In the genomic region with DNA sequence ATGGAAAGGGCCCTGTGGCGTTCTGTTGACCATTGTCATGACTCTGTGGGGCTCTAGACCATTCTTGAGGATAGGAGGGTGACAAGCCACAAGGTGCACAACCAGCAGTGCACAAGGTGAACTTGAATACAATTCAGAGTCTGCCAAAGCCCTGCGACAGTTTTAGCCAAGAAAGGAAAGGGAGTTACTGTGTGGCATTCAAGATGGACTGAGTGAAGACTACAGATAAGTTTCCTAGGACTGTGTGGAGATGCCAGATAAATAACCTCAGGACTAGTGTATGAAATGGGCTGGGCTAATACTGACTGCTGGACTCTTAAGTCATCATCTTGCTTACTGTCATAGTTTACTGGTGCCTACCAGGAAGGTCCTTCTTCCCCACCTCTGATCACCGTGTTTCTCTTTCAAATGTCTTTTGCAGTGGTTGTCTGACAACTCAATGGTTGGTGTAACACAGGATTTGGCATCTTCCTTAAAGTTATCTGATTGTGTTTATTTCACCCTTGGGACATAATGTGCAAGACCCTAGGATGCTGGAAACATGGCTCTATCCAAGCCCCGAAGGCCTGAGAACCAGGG, we compare ENCODE assay signal across 1 cellular context.
TF ChIP-seq lines count a peak whose summit lies in the region.

No MANE protein-coding gene starts in this region.

TF ChIP-seq in K562, 482 proteins besides CTCF, POLR2A, EP300 and RAD21 (continued from another document and continues in another):
- TF ChIP-seq, protein P1, sequence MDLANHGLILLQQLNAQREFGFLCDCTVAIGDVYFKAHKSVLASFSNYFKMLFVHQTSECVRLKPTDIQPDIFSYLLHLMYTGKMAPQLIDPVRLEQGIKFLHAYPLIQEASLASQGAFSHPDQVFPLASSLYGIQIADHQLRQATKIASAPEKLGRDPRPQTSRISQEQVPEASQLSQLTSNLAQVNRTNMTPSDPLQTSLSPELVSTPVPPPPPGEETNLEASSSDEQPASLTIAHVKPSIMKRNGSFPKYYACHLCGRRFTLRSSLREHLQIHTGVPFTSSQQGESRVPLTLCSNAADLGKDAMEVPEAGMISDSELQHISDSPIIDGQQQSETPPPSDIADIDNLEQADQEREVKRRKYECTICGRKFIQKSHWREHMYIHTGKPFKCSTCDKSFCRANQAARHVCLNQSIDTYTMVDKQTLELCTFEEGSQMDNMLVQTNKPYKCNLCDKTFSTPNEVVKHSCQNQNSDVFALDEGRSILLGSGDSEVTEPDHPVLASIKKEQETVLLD (IDR thresholded peaks at IDR 0.05): peak; percentile 31; the same call in 1 of the 2 replicates
- TF ChIP-seq, protein P2, sequence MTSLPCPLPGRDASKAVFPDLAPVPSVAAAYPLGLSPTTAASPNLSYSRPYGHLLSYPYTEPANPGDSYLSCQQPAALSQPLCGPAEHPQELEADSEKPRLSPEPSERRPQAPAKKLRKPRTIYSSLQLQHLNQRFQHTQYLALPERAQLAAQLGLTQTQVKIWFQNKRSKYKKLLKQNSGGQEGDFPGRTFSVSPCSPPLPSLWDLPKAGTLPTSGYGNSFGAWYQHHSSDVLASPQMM (CRISPR knock-in tag; IDR thresholded peaks at IDR 0.05): no peak
- peak; percentile 91 for TF ChIP-seq NFIC (IDR thresholded peaks at IDR 0.05)
- peak; percentile 62; the same call in 1 of the 2 replicates for TF ChIP-seq ZNF431 (CRISPR knock-in tag; IDR thresholded peaks at IDR 0.05)
- TF ChIP-seq, protein P3, sequence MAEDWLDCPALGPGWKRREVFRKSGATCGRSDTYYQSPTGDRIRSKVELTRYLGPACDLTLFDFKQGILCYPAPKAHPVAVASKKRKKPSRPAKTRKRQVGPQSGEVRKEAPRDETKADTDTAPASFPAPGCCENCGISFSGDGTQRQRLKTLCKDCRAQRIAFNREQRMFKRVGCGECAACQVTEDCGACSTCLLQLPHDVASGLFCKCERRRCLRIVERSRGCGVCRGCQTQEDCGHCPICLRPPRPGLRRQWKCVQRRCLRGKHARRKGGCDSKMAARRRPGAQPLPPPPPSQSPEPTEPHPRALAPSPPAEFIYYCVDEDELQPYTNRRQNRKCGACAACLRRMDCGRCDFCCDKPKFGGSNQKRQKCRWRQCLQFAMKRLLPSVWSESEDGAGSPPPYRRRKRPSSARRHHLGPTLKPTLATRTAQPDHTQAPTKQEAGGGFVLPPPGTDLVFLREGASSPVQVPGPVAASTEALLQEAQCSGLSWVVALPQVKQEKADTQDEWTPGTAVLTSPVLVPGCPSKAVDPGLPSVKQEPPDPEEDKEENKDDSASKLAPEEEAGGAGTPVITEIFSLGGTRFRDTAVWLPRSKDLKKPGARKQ (CRISPR knock-in tag; IDR thresholded peaks at IDR 0.05): no peak
- no peak for TF ChIP-seq ZNF217 (CRISPR knock-in tag; IDR thresholded peaks at IDR 0.05)
- TF ChIP-seq, protein P4, sequence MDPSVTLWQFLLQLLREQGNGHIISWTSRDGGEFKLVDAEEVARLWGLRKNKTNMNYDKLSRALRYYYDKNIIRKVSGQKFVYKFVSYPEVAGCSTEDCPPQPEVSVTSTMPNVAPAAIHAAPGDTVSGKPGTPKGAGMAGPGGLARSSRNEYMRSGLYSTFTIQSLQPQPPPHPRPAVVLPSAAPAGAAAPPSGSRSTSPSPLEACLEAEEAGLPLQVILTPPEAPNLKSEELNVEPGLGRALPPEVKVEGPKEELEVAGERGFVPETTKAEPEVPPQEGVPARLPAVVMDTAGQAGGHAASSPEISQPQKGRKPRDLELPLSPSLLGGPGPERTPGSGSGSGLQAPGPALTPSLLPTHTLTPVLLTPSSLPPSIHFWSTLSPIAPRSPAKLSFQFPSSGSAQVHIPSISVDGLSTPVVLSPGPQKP (CRISPR knock-in tag; IDR thresholded peaks at IDR 0.05): no peak
- TF ChIP-seq ZNF589 (CRISPR knock-in tag; IDR thresholded peaks at IDR 0.05; ENCODE audit: low read depth): peak; percentile 92
- TF ChIP-seq ZNF41 (CRISPR knock-in tag; conservative IDR thresholded peaks at IDR 0.05): no peak
- TF ChIP-seq ZNF583 (CRISPR knock-in tag; IDR thresholded peaks at IDR 0.05): 0 out of 2 replicates have a peak, but pooled peaks have one; percentile 46
- TF ChIP-seq MCM5 (IDR thresholded peaks at IDR 0.05; ENCODE audit: low read depth): no peak
- no peak for TF ChIP-seq HOXB6 (CRISPR knock-in tag; IDR thresholded peaks at IDR 0.05; ENCODE audit: borderline replicate concordance)
- TF ChIP-seq SNRNP70 (optimal IDR thresholded peaks at IDR 0.05; ENCODE audit: low read depth, low read length): no peak
- TF ChIP-seq CCAR2 (IDR thresholded peaks at IDR 0.05; ENCODE audit: low read depth, low read length): no peak
- no peak for TF ChIP-seq ZNF79 (CRISPR knock-in tag; IDR thresholded peaks at IDR 0.05; ENCODE audit: low read depth)
- no peak for TF ChIP-seq STAT5B (CRISPR knock-in tag; IDR thresholded peaks at IDR 0.05)
- TF ChIP-seq RFX5 (IDR thresholded peaks at IDR 0.05; ENCODE audit: low read depth, low read length): no peak
- no peak for TF ChIP-seq ADNP (tag; IDR thresholded peaks at IDR 0.05)
- TF ChIP-seq HNRNPLL (IDR thresholded peaks at IDR 0.05; ENCODE audit: low read depth, low read length, poor library complexity, severe bottlenecking): no peak
- 0 out of 4 replicates have a peak, but pooled peaks of 1 of the 2 experiments have one; percentile 48 for TF ChIP-seq FOXA3 (CRISPR knock-in tag; conservative IDR thresholded peaks at IDR 0.05 in 1 of 2, IDR thresholded peaks at IDR 0.05 in 1 of 2)
- TF ChIP-seq, protein P5, sequence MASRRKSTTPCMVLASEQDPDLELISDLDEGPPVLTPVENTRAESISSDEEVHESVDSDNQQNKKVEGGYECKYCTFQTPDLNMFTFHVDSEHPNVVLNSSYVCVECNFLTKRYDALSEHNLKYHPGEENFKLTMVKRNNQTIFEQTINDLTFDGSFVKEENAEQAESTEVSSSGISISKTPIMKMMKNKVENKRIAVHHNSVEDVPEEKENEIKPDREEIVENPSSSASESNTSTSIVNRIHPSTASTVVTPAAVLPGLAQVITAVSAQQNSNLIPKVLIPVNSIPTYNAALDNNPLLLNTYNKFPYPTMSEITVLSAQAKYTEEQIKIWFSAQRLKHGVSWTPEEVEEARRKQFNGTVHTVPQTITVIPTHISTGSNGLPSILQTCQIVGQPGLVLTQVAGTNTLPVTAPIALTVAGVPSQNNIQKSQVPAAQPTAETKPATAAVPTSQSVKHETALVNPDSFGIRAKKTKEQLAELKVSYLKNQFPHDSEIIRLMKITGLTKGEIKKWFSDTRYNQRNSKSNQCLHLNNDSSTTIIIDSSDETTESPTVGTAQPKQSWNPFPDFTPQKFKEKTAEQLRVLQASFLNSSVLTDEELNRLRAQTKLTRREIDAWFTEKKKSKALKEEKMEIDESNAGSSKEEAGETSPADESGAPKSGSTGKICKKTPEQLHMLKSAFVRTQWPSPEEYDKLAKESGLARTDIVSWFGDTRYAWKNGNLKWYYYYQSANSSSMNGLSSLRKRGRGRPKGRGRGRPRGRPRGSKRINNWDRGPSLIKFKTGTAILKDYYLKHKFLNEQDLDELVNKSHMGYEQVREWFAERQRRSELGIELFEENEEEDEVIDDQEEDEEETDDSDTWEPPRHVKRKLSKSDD (conservative IDR thresholded peaks at IDR 0.05; ENCODE audit: low read length): no peak
- TF ChIP-seq, protein P6, sequence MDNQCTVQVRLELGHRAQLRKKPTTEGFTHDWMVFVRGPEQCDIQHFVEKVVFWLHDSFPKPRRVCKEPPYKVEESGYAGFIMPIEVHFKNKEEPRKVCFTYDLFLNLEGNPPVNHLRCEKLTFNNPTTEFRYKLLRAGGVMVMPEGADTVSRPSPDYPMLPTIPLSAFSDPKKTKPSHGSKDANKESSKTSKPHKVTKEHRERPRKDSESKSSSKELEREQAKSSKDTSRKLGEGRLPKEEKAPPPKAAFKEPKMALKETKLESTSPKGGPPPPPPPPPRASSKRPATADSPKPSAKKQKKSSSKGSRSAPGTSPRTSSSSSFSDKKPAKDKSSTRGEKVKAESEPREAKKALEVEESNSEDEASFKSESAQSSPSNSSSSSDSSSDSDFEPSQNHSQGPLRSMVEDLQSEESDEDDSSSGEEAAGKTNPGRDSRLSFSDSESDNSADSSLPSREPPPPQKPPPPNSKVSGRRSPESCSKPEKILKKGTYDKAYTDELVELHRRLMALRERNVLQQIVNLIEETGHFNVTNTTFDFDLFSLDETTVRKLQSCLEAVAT (IDR thresholded peaks at IDR 0.05): peak in 1 of 2 experiments; percentile 99; a peak in 2 of 4 replicates
- TF ChIP-seq ZNF12 (CRISPR knock-in tag; IDR thresholded peaks at IDR 0.05): peak; percentile 75; the same call in 1 of the 2 replicates
- TF ChIP-seq KAT2B (IDR thresholded peaks at IDR 0.05; ENCODE audit: low read depth, low read length): no peak
- TF ChIP-seq PRMT5 (CRISPR knock-in tag; IDR thresholded peaks at IDR 0.05): no peak
- no peak for TF ChIP-seq ZNF253 (CRISPR knock-in tag; conservative IDR thresholded peaks at IDR 0.05)
- TF ChIP-seq ZNF197 (CRISPR knock-in tag; IDR thresholded peaks at IDR 0.05; ENCODE audit: low read depth): peak; percentile 78; the same call in 1 of the 2 replicates
- 0 out of 2 replicates have a peak, but pooled peaks have one; percentile 54 for TF ChIP-seq TRIM28 (IDR thresholded peaks at IDR 0.05)
- no peak for TF ChIP-seq TAF1 (IDR thresholded peaks at IDR 0.05; ENCODE audit: control insufficient read depth, extremely low read depth, insufficient read depth, low read length, severe bottlenecking)
- TF ChIP-seq, protein P7, sequence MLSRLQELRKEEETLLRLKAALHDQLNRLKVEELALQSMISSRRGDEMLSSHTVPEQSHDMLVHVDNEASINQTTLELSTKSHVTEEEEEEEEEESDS (CRISPR knock-in tag; IDR thresholded peaks at IDR 0.05): no peak
- no peak for TF ChIP-seq U2AF2 (optimal IDR thresholded peaks at IDR 0.05; ENCODE audit: low read depth, low read length)
- TF ChIP-seq GABPB1 (CRISPR knock-in tag; IDR thresholded peaks at IDR 0.05): 0 out of 2 replicates have a peak, but pooled peaks have one; percentile 32
- peak; percentile 96 for TF ChIP-seq PML (IDR thresholded peaks at IDR 0.05; ENCODE audit: low read length)
- no peak for TF ChIP-seq RFX7 (CRISPR knock-in tag; IDR thresholded peaks at IDR 0.05)
- TF ChIP-seq XRCC3 (IDR thresholded peaks at IDR 0.05): no peak
- peak; percentile 96 for TF ChIP-seq CBFA2T2 (conservative IDR thresholded peaks at IDR 0.05)
- TF ChIP-seq, protein P8, sequence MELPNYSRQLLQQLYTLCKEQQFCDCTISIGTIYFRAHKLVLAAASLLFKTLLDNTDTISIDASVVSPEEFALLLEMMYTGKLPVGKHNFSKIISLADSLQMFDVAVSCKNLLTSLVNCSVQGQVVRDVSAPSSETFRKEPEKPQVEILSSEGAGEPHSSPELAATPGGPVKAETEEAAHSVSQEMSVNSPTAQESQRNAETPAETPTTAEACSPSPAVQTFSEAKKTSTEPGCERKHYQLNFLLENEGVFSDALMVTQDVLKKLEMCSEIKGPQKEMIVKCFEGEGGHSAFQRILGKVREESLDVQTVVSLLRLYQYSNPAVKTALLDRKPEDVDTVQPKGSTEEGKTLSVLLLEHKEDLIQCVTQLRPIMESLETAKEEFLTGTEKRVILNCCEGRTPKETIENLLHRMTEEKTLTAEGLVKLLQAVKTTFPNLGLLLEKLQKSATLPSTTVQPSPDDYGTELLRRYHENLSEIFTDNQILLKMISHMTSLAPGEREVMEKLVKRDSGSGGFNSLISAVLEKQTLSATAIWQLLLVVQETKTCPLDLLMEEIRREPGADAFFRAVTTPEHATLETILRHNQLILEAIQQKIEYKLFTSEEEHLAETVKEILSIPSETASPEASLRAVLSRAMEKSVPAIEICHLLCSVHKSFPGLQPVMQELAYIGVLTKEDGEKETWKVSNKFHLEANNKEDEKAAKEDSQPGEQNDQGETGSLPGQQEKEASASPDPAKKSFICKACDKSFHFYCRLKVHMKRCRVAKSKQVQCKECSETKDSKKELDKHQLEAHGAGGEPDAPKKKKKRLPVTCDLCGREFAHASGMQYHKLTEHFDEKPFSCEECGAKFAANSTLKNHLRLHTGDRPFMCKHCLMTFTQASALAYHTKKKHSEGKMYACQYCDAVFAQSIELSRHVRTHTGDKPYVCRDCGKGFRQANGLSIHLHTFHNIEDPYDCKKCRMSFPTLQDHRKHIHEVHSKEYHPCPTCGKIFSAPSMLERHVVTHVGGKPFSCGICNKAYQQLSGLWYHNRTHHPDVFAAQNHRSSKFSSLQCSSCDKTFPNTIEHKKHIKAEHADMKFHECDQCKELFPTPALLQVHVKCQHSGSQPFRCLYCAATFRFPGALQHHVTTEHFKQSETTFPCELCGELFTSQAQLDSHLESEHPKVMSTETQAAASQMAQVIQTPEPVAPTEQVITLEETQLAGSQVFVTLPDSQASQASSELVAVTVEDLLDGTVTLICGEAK (IDR thresholded peaks at IDR 0.05): no peak
- TF ChIP-seq, protein P8 (CRISPR knock-in tag; IDR thresholded peaks at IDR 0.05): no peak
- 0 out of 2 replicates have a peak, but pooled peaks have one; percentile 76 for TF ChIP-seq ZNF584 (CRISPR knock-in tag; IDR thresholded peaks at IDR 0.05; ENCODE audit: low read depth)
- TF ChIP-seq, protein P9, sequence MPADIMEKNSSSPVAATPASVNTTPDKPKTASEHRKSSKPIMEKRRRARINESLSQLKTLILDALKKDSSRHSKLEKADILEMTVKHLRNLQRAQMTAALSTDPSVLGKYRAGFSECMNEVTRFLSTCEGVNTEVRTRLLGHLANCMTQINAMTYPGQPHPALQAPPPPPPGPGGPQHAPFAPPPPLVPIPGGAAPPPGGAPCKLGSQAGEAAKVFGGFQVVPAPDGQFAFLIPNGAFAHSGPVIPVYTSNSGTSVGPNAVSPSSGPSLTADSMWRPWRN (IDR thresholded peaks at IDR 0.05; ENCODE audit: low read depth): no peak
- TF ChIP-seq ASH1L (IDR thresholded peaks at IDR 0.05; ENCODE audit: borderline replicate concordance, low read depth, partially characterized antibody): no peak
- TF ChIP-seq NR2F6 (CRISPR knock-in tag; IDR thresholded peaks at IDR 0.05): no peak
- TF ChIP-seq SRSF1 (IDR thresholded peaks at IDR 0.05; ENCODE audit: low read depth, low read length): no peak
- TF ChIP-seq PCBP2 (IDR thresholded peaks at IDR 0.05; ENCODE audit: low read depth, low read length, poor library complexity, severe bottlenecking): no peak
